Comparison of ENCODE assay signal across 11 cellular contexts in genomic region chr19:49588370-49589122, GRCh38. TPM values are rescaled to one million over a fixed set of nuclear protein-coding genes. Genes with fewer than 3 reads are reported as not detected.
DNase-seq lines count a peak whose midpoint lies in the region; ATAC-seq and TF ChIP-seq lines count a peak whose summit lies in the region.
"Had no signal": no experiment of that assay in that cellular context is flagged by ENCODE, and none has a peak within 500 bp of the region (broad histone marks: within the 10 kb centered on the region; RNA-seq: fewer than 3 reads in every experiment).

No MANE protein-coding gene starts in this region.

- H3K4me3 Mint-ChIP-seq in Calu3 (ENCODE audit: low read depth, unreplicated experiment) = no peak overlapping the region

- no peak overlapping the region for H3K18ac ChIP-seq in trophoblast cell (ENCODE audit: low read length)

- H3K4me3 ChIP-seq in GM12865 (ENCODE audit: low read depth, low read length) = no peak overlapping the region
- H3K4me3 ChIP-seq in trophoblast cell (ENCODE audit: low read depth, low read length) = no peak overlapping the region
- no peak overlapping the region for H3K4me3 ChIP-seq in SJCRH30

- no TSS peak for BruUV-seq in Calu3 (replicated peaks; lab: Mats Ljungman, UMichigan)

- peaks cover 14% of the 10 kb centered on the region for H3K79me2 ChIP-seq in trophoblast cell (ENCODE audit: control insufficient read depth, insufficient read depth, low read length, poor library complexity)

- H3K27me3 ChIP-seq in trophoblast cell (ENCODE audit: insufficient read depth, low read length) = no peaks in the 10 kb centered on the region
- no peaks in the 10 kb centered on the region for H3K27me3 ChIP-seq in SJCRH30

- no peaks in the 10 kb centered on the region for H3K9me3 Mint-ChIP-seq in Calu3 (ENCODE audit: low read depth, unreplicated experiment)

- H3K4me1 ChIP-seq in trophoblast cell (ENCODE audit: control insufficient read depth in 1 of 2, insufficient read depth in 2 of 2, low read length in 2 of 2) (peaks cover 5 to 11% of the 10 kb centered on the region in 2 experiments), SJCRH30 (no peaks in the 10 kb centered on the region)

- H4K12ac ChIP-seq in trophoblast cell (ENCODE audit: low read depth, low read length) = no peak overlapping the region

- H3K14ac ChIP-seq in trophoblast cell (ENCODE audit: low read length) = no peak overlapping the region

- H3K36me3 Mint-ChIP-seq in Calu3 (ENCODE audit: insufficient read depth, unreplicated experiment) = peaks cover 58% of the 10 kb centered on the region

- H3K4me1 Mint-ChIP-seq in Calu3 (ENCODE audit: low read depth, unreplicated experiment) = peaks cover 22% of the 10 kb centered on the region

- CTCF ChIA-PET in Calu3 (lab: Charles Lee) = interaction anchor here (0.7 kb wide), 1 partner anchor 34 kb away, joined by 4 read pairs; no protein-coding TSS in a partner anchor

- H2AK5ac ChIP-seq in trophoblast cell (ENCODE audit: low read length) = no peak overlapping the region

- H2BK12ac ChIP-seq in trophoblast cell (ENCODE audit: low read length) = no peak overlapping the region

- DNase-seq in GM12865 (ENCODE audit: low read depth) (peak; percentile 65), SK-N-DZ (ENCODE audit: low spot score) (peak; percentile 17), trophoblast cell (peak; percentile 1 to 9), SJCRH30 (no peak), Calu3 (no peak)
- peak; percentile 65 for DNase-seq in activated naive CD4-positive, alpha-beta T cell treated with anti-CD3 and anti-CD28 coated beads, Interleukin-2, amount 50 U/mL, for 16 hours
- DNase-seq: GDM1, Kasumi-1, NCI-H2081 had no signal

- H3K27ac ChIP-seq in trophoblast cell (ENCODE audit: low read depth, low read length) (no peak overlapping the region), SJCRH30 (no peak overlapping the region)

- no peak overlapping the region for H3K9ac ChIP-seq in trophoblast cell (ENCODE audit: low read length)

- H2BK5ac ChIP-seq in trophoblast cell (ENCODE audit: low read depth, low read length, poor library complexity) = no peak overlapping the region

- H3K4me2 ChIP-seq in trophoblast cell (ENCODE audit: low read length) = no peak overlapping the region

- H3K27ac Mint-ChIP-seq in Calu3 (ENCODE audit: unreplicated experiment) = no peak overlapping the region

- no peak overlapping the region for H4K91ac ChIP-seq in trophoblast cell (ENCODE audit: low read depth, low read length)

- no peak for TF ChIP-seq CTCF in GM12865 (IDR thresholded peaks at IDR 0.05; ENCODE audit: insufficient read depth, low read depth, low read length, missing control alignments)
- no peak for TF ChIP-seq CTCF in Calu3 (IDR thresholded peaks at IDR 0.05; ENCODE audit: unreplicated experiment)

- H3K23ac ChIP-seq in trophoblast cell (ENCODE audit: low read length) = no peak overlapping the region

- WGBS in trophoblast cell (ENCODE audit: extremely low coverage, insufficient coverage, insufficient read length) = no CpG with 5 or more reads among the region's 18 CpGs

- no peaks in the 10 kb centered on the region for H3K27me3 Mint-ChIP-seq in Calu3 (ENCODE audit: unreplicated experiment)

- no peaks in the 10 kb centered on the region for H3K36me3 ChIP-seq in trophoblast cell (ENCODE audit: control insufficient read depth in 1 of 2, insufficient read depth in 2 of 2, low read length in 2 of 2)
- peaks cover 1% of the 10 kb centered on the region; the same call in 1 of the 2 replicates for H3K36me3 ChIP-seq in SJCRH30

- H4K8ac ChIP-seq in trophoblast cell (ENCODE audit: low read depth, low read length) = no peak overlapping the region

- no peak overlapping the region for H2AFZ ChIP-seq in trophoblast cell (ENCODE audit: insufficient read depth, low read length, poor library complexity)

- no peak overlapping the region for H2BK120ac ChIP-seq in trophoblast cell (ENCODE audit: insufficient read depth, low read length, poor library complexity)

- ATAC-seq in GM18868 (IDR thresholded peaks at IDR 0.05; ENCODE audit: unreplicated experiment) (no peak), HG03025 (IDR thresholded peaks at IDR 0.05; ENCODE audit: low FRiP score, unreplicated experiment) (no peak)

- H3K79me1 ChIP-seq in trophoblast cell (ENCODE audit: low read length) = peaks cover 20% of the 10 kb centered on the region

- no peak overlapping the region for H3K4ac ChIP-seq in trophoblast cell (ENCODE audit: low read depth, low read length)

- H3K9me3 ChIP-seq in trophoblast cell (ENCODE audit: insufficient read depth, low read depth, low read length) (no peaks in the 10 kb centered on the region), SJCRH30 (replicated peaks) (no peaks in the 10 kb centered on the region)

- intact Hi-C loops in Calu3 (cut with micrococcal nuclease; ENCODE audit: unreplicated experiment) = no loop called here

RNA-seq across cellular contexts. Expression of gene PRR12, which starts 2.4 kb away (rescaled TPM):
- polyA plus RNA-seq in SK-N-DZ (2014; cell fraction: cytosol; rRNA removed) = 1.3 and 2.3 TPM in 2 replicates
- polyA plus RNA-seq in SK-N-DZ (2014; cell fraction: nucleus; rRNA removed) = 2.0 and 3.1 TPM in 2 replicates
- polyA plus RNA-seq in trophoblast cell (2013) = 12.9 and 13.4 TPM in 2 replicates
- total RNA-seq in SJCRH30 (2014; rRNA removed; shearing (Covaris generic)) = 6.1 and 6.3 TPM in 2 replicates
- 51.4 and 53.0 TPM in 2 replicates for total RNA-seq in Calu3 (2022)

RNA-seq across cellular contexts. Expression of gene PRRG2, which starts 7.4 kb away (rescaled TPM):
- polyA plus RNA-seq in SK-N-DZ (2014; cell fraction: cytosol; rRNA removed) = 0.31 and 0.67 TPM in 2 replicates
- 0.67 TPM in 1 of 2 replicates, not detected in the other for polyA plus RNA-seq in SK-N-DZ (2014; cell fraction: nucleus; rRNA removed)
- 5.6 and 6.7 TPM in 2 replicates for polyA plus RNA-seq in trophoblast cell (2013)
- 0.51 and 0.58 TPM in 2 replicates for total RNA-seq in SJCRH30 (2014; rRNA removed; shearing (Covaris generic))
- total RNA-seq in Calu3 (2022) = 19.0 and 22.1 TPM in 2 replicates

RNA-seq across cellular contexts. Expression of gene NOSIP, which starts 8.2 kb away (rescaled TPM):
- 86.0 and 94.2 TPM in 2 replicates for polyA plus RNA-seq in SK-N-DZ (2014; cell fraction: cytosol; rRNA removed)
- polyA plus RNA-seq in SK-N-DZ (2014; cell fraction: nucleus; rRNA removed) = 62.2 and 63.6 TPM in 2 replicates
- polyA plus RNA-seq in trophoblast cell (2013) = 47.8 and 53.3 TPM in 2 replicates
- total RNA-seq in SJCRH30 (2014; rRNA removed; shearing (Covaris generic)) = 54.2 and 66.5 TPM in 2 replicates
- 76.9 and 81.2 TPM in 2 replicates for total RNA-seq in Calu3 (2022)

RNA-seq across cellular contexts. Expression of gene RRAS, which starts 51.4 kb away (rescaled TPM):
- 2.0 and 2.1 TPM in 2 replicates for polyA plus RNA-seq in SK-N-DZ (2014; cell fraction: cytosol; rRNA removed)
- polyA plus RNA-seq in SK-N-DZ (2014; cell fraction: nucleus; rRNA removed) = 0.72 and 4.7 TPM in 2 replicates
- polyA plus RNA-seq in trophoblast cell (2013) = 43.3 and 43.8 TPM in 2 replicates
- 7.5 and 7.6 TPM in 2 replicates for total RNA-seq in SJCRH30 (2014; rRNA removed; shearing (Covaris generic))
- 70.4 and 82.2 TPM in 2 replicates for total RNA-seq in Calu3 (2022)

RNA-seq across cellular contexts. Expression of gene SCAF1, which starts 53.5 kb away (rescaled TPM):
- 20.2 and 23.9 TPM in 2 replicates for polyA plus RNA-seq in SK-N-DZ (2014; cell fraction: cytosol; rRNA removed)
- polyA plus RNA-seq in SK-N-DZ (2014; cell fraction: nucleus; rRNA removed) = 16.8 and 18.8 TPM in 2 replicates
- polyA plus RNA-seq in trophoblast cell (2013) = 59.7 and 62.7 TPM in 2 replicates
- 15.9 and 16.3 TPM in 2 replicates for total RNA-seq in SJCRH30 (2014; rRNA removed; shearing (Covaris generic))
- total RNA-seq in Calu3 (2022) = 129 and 137 TPM in 2 replicates

Comparison
In these comparisons a context has a peak if more than half of its experiments do, and no peak if none do; other contexts are left out.
1. DNase-seq: peak in GM12865 (single experiment), SK-N-DZ (single experiment), activated naive CD4-positive, alpha-beta T cell treated with anti-CD3 and anti-CD28 coated beads, Interleukin-2, amount 50 U/mL, for 16 hours (single experiment) and trophoblast cell (2 of 2); none in SJCRH30 (0 of 2) and Calu3 (single experiment).
2. RNA of gene PRRG2, which starts 7.4 kb away (total RNA-seq): 19.0 to 22.1 TPM in Calu3; 0.51 to 0.58 TPM in SJCRH30; every median in the first group is over 10 times any median in the second.